In the genomic region with DNA sequence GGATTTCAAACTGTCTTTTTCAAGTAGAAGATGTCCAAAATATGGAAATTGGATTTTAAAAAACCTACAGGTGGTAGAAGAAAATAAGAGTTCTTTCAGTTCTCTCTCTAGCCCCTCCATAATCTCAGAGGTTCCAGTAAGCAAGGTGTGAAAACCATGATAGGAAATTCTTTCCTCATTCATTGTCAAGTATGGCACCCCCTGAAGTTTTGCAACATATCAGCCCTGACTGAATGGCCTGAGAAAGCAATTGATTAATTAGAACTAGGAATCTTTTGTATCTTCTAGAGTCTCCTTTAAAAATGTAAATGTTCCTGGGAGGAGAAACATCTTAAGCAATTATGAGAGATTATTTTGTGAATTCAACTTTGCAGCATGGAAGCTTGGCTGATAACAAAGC, we compare ENCODE assay signal across 19 cellular contexts.
DNase-seq lines count a peak whose midpoint lies in the region; ATAC-seq and TF ChIP-seq lines count a peak whose summit lies in the region.
"Had no signal": no experiment of that assay in that cellular context is flagged by ENCODE, and none has a peak within 500 bp of the region (broad histone marks: within the 10 kb centered on the region; RNA-seq: fewer than 3 reads in every experiment).

No MANE protein-coding gene starts in this region.

- POLR2A ChIA-PET in SK-N-SH (lab: Yijun Ruan, JAX) = no interaction called here

- H3K4me3 Mint-ChIP-seq in HFFc6 = no peak overlapping the region
- H3K4me3 Mint-ChIP-seq: CD14-positive monocyte; naive thymus-derived CD8-positive, alpha-beta T cell had no signal

- H3K4me3 ChIP-seq in SK-N-SH (ENCODE audit: low read depth in 2 of 2, low read length in 1 of 2) (no peak overlapping the region), astrocyte of the spinal cord (ENCODE audit: low read depth, low read length) (no peak overlapping the region), mesendoderm (ENCODE audit: low read length) (no peak overlapping the region)
- H3K4me3 ChIP-seq: SK-N-MC had no signal

- no peak overlapping the region for H4K5ac ChIP-seq in mesendoderm (ENCODE audit: low read length)

- no peak overlapping the region for H3K4ac ChIP-seq in mesendoderm (ENCODE audit: low read depth, low read length)

- H3K56ac ChIP-seq in mesendoderm (ENCODE audit: low read length) = no peak overlapping the region

- no peaks in the 10 kb centered on the region for H3K9me3 ChIP-seq in SK-N-SH

- H3K79me2 ChIP-seq in SK-N-SH (ENCODE audit: insufficient read depth) (no peaks in the 10 kb centered on the region), mesendoderm (ENCODE audit: control insufficient read depth, insufficient read depth, low read length) (no peaks in the 10 kb centered on the region)

- H3K27ac Mint-ChIP-seq in HFFc6 = no peak overlapping the region
- H3K27ac Mint-ChIP-seq: naive thymus-derived CD8-positive, alpha-beta T cell had no signal

- H3K79me1 ChIP-seq in mesendoderm (ENCODE audit: low read length) = no peaks in the 10 kb centered on the region

- no peak for TF ChIP-seq RAD21 in SK-N-SH (IDR thresholded peaks at IDR 0.05; ENCODE audit: low read length)

- no peak overlapping the region for H3K23ac ChIP-seq in mesendoderm (ENCODE audit: low read length)

- H3K27me3 ChIP-seq in SK-N-SH (ENCODE audit: insufficient read depth) = no peaks in the 10 kb centered on the region
- no peaks in the 10 kb centered on the region for H3K27me3 ChIP-seq in mesendoderm (ENCODE audit: insufficient read depth, low read length, poor library complexity)

- no peak for TF ChIP-seq EP300 in SK-N-SH (IDR thresholded peaks at IDR 0.05; ENCODE audit: borderline replicate concordance in 1 of 2, low read depth in 1 of 2, low read length in 1 of 2)

- no peaks in the 10 kb centered on the region for H3K27me3 Mint-ChIP-seq in HFFc6 (ENCODE audit: insufficient read depth)

- H2BK5ac ChIP-seq in mesendoderm (ENCODE audit: low read length) = no peak overlapping the region

- H3K9ac ChIP-seq in SK-N-SH = no peak overlapping the region
- no peak overlapping the region for H3K9ac ChIP-seq in mesendoderm (ENCODE audit: low read length)

- peaks cover 0 to 7% of the 10 kb centered on the region in 2 experiments; a peak in 1 of 4 replicates for H3K4me1 ChIP-seq in SK-N-SH (ENCODE audit: control insufficient read depth in 1 of 2, insufficient read depth in 2 of 2, low read depth in 1 of 2, low read length in 1 of 2)
- no peaks in the 10 kb centered on the region for H3K4me1 ChIP-seq in mesendoderm (ENCODE audit: control insufficient read depth, low read depth, low read length)

- in situ Hi-C loops in astrocyte of the spinal cord (cut with HindIII; ENCODE audit: low sequenced_read_pairs) = no loop called here

- ATAC-seq in SK-N-SH treated with all-trans-retinoic acid at 6 μM for 48 hours = no peak
- no peak for ATAC-seq in GM18858 (IDR thresholded peaks at IDR 0.05; ENCODE audit: unreplicated experiment)
- ATAC-seq in GM21390 (IDR thresholded peaks at IDR 0.05; ENCODE audit: unreplicated experiment) = no peak
- ATAC-seq: naive thymus-derived CD8-positive, alpha-beta T cell had no signal

- H3K18ac ChIP-seq in mesendoderm (ENCODE audit: low read length) = no peak overlapping the region

- H3K27ac ChIP-seq in SK-N-SH (ENCODE audit: low read depth in 2 of 2, low read length in 1 of 2) (no peak overlapping the region), mesendoderm (ENCODE audit: low read depth, low read length) (no peak overlapping the region)
- H3K27ac ChIP-seq: SK-N-MC had no signal

- no peaks in the 10 kb centered on the region for H3K9me2 ChIP-seq in SK-N-SH

- CTCF ChIA-PET in SK-N-SH (lab: Yijun Ruan, JAX) = interaction anchor here (0.9 to 1.2 kb wide), 3 partner anchors 10 to 131 kb away, joined by 3 to 4 read pairs (median 3); no protein-coding TSS in a partner anchor

- H3K4me1 Mint-ChIP-seq in HFFc6 (ENCODE audit: low read depth) = peaks cover 15% of the 10 kb centered on the region
- H3K4me1 Mint-ChIP-seq: naive thymus-derived CD8-positive, alpha-beta T cell had no signal

- peaks cover 5% of the 10 kb centered on the region; the same call in 1 of the 2 replicates for H3K36me3 Mint-ChIP-seq in HFFc6 (ENCODE audit: low read depth)
- H3K36me3 Mint-ChIP-seq: CD14-positive monocyte had no signal

- no peak overlapping the region for H2BK120ac ChIP-seq in mesendoderm (ENCODE audit: low read depth, low read length)

- H2BK15ac ChIP-seq in mesendoderm (replicated peaks; ENCODE audit: low read depth) = no peak overlapping the region

- H3K9me3 Mint-ChIP-seq in HFFc6 = no peaks in the 10 kb centered on the region; the same call in 1 of the 2 replicates

- TF ChIP-seq CTCF in SK-N-SH (IDR thresholded peaks at IDR 0.05) = peak; percentile 32
- peak; percentile 49; the same call in 1 of the 2 replicates for TF ChIP-seq CTCF in HFFc6 (IDR thresholded peaks at IDR 0.05)
- TF ChIP-seq CTCF in astrocyte of the spinal cord (IDR thresholded peaks at IDR 0.05; ENCODE audit: low read depth, low read length) = peak; percentile 7

- no peak overlapping the region for H4K8ac ChIP-seq in mesendoderm (ENCODE audit: low read depth, low read length)

- H2AFZ ChIP-seq in SK-N-SH (ENCODE audit: low read depth) = no peak overlapping the region

- H3F3A ChIP-seq in SK-N-SH (replicated peaks; ENCODE audit: insufficient read depth) = no peaks in the 10 kb centered on the region

- H2AK5ac ChIP-seq in mesendoderm (ENCODE audit: low read length) = no peak overlapping the region

- H3K4me2 ChIP-seq in SK-N-SH = no peak overlapping the region
- H3K4me2 ChIP-seq in mesendoderm (ENCODE audit: low read length) = no peak overlapping the region

- DNase-seq in SK-N-SH (no peak), HFFc6 (no peak), astrocyte of the spinal cord (ENCODE audit: low read depth, low spot score) (no peak), mesendoderm (peak; percentile 64), NCI-H526 treated with DMSO at 0.1 percent for 48 hours (lab: John Stamatoyannopoulos, UW) (no peak)
- DNase-seq: DMS153; KBM-7; mesenchymal stem cell; naive thymus-derived CD8-positive, alpha-beta T cell; NCI-H1105; NCI-H2171 treated with DMSO at 0.1 percent for 48 hours; NCI-H774; small intestine; stimulated activated CD4-positive, alpha-beta T cell treated with anti-CD3 and anti-CD28 coated beads, Interleukin-4, amount 100 ng/mL, for 24 hours had no signal

- no peaks in the 10 kb centered on the region for H4K20me1 ChIP-seq in SK-N-SH (ENCODE audit: insufficient read depth)

- H3K36me3 ChIP-seq in SK-N-SH (replicated peaks in 1 of 2; ENCODE audit: control insufficient read depth in 1 of 2, insufficient read depth in 2 of 2, low read length in 1 of 2) = no peaks in the 10 kb centered on the region
- H3K36me3 ChIP-seq in mesendoderm (ENCODE audit: control insufficient read depth, insufficient read depth, low read length) = no peaks in the 10 kb centered on the region

TF ChIP-seq in SK-N-SH, 30 proteins besides CTCF, POLR2A, EP300 and RAD21 (continues in another document):
- TF ChIP-seq RXRA (IDR thresholded peaks at IDR 0.05; ENCODE audit: borderline replicate concordance, low read depth) (no peak), PBX3 (IDR thresholded peaks at IDR 0.05) (no peak), TAF1 (IDR thresholded peaks at IDR 0.05; ENCODE audit: borderline replicate concordance, low read depth, low read length) (no peak)

TF ChIP-seq in SK-N-SH treated with all-trans-retinoic acid at 6 μM for 48 hours, 23 proteins besides CTCF, POLR2A, EP300 and RAD21:
- TF ChIP-seq SNAI2 (CRISPR knock-in tag; IDR thresholded peaks at IDR 0.05) = no peak
- TF ChIP-seq ZNF70 (CRISPR knock-in tag; IDR thresholded peaks at IDR 0.05) = no peak
- no peak for TF ChIP-seq GLIS3 (CRISPR knock-in tag; IDR thresholded peaks at IDR 0.05)
- TF ChIP-seq TOX (CRISPR knock-in tag; IDR thresholded peaks at IDR 0.05; ENCODE audit: borderline replicate concordance) = no peak
- TF ChIP-seq ZNF8 (CRISPR knock-in tag; IDR thresholded peaks at IDR 0.05) = no peak
- no peak for TF ChIP-seq OSR1 (CRISPR knock-in tag; IDR thresholded peaks at IDR 0.05)
